In the genomic region with DNA sequence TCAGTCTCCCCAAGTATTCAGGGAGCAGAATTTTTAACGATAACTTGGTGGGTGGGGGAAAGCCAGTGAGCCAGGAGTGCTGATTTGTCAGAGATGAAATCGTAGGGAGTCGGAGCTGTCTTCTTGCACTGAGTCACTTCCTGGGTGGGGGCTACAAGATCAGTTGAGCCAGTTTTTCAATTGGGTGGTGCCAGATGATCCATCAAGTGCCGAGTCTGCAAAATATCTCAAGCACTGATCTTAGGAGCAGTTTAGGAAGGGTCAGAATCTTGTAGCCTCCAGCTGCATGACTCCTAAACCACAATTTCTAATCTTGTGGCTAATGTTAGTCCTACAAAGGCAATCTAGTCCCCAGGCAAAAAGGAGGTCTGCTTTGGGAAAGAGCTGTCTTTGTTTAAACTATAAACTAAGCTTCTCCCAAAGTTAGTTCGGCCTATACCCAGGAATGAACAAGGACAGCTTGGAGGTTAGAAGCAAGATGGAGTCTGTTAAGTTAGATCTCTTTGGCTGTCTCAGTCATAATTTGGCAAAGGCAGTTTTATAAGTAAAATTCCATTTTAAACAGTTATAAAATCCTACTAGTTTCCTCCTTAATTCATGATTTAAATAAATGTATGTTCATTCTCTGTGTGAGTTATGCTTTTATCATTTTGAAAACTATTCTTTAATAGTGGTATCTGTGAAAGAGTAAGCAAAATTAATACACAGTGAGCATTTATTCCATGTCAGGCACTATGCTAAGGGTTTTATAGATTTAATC, we compare ENCODE assay signal across 9 cellular contexts. TPM values are rescaled to one million over a fixed set of nuclear protein-coding genes. Genes with fewer than 3 reads are reported as not detected.
DNase-seq lines count a peak whose midpoint lies in the region; ATAC-seq and TF ChIP-seq lines count a peak whose summit lies in the region.
"Had no signal": no experiment of that assay in that cellular context is flagged by ENCODE, and none has a peak within 500 bp of the region (broad histone marks: within the 10 kb centered on the region; RNA-seq: fewer than 3 reads in every experiment).

No MANE protein-coding gene starts in this region.

- WGBS in spleen, 5 donors: 58 to 80% (median 60%) methylated on average over 5 of the region's 5 CpGs

- H3K4me3 Mint-ChIP-seq in activated CD4-positive, alpha-beta T cell treated with anti-CD3 and anti-CD28 coated beads, Interleukin-2, amount 10 ng/mL, durations not matched to agents 24 days and 14 days: no peak overlapping the region
- H3K4me3 Mint-ChIP-seq: B cell had no signal

- H3K27ac Mint-ChIP-seq in activated CD4-positive, alpha-beta T cell treated with anti-CD3 and anti-CD28 coated beads, Interleukin-2, amount 10 ng/mL, durations not matched to agents 24 days and 14 days: peak overlapping the region; percentile 45
- H3K27ac Mint-ChIP-seq: B cell had no signal

- peaks cover 0 to 12% (median 6%) of the 10 kb centered on the region in 6 donors for H3K4me1 ChIP-seq in spleen

- H3K4me1 Mint-ChIP-seq in activated CD4-positive, alpha-beta T cell treated with anti-CD3 and anti-CD28 coated beads, Interleukin-2, amount 10 ng/mL, durations not matched to agents 24 days and 14 days: peaks cover 28% of the 10 kb centered on the region
- H3K4me1 Mint-ChIP-seq: B cell had no signal

- TF ChIP-seq CTCF in fibroblast of villous mesenchyme (IDR thresholded peaks at IDR 0.05; ENCODE audit: insufficient read depth, low read depth, low read length): no peak
- TF ChIP-seq CTCF in spleen (IDR thresholded peaks at IDR 0.05 in 8 of 11, conservative IDR thresholded peaks at IDR 0.05 in 3 of 11): no peak

- H3K27me3 Mint-ChIP-seq in activated CD4-positive, alpha-beta T cell treated with anti-CD3 and anti-CD28 coated beads, Interleukin-2, amount 10 ng/mL, durations not matched to agents 24 days and 14 days: no peaks in the 10 kb centered on the region
- H3K27me3 Mint-ChIP-seq: B cell had no signal

- intact Hi-C loops in activated CD4-positive, alpha-beta T cell treated with anti-CD3 and anti-CD28 coated beads, Interleukin-2, amount 10 ng/mL, durations not matched to agents 24 days and 14 days (cut with micrococcal nuclease): loop anchor here (1.0 to 5.0 kb wide), 2 partner anchors 53 to 287 kb away; a partner anchor contains a TSS
- intact Hi-C loops in spleen (cut with DNase I; ENCODE audit: low total_unique reads): no loop called here

- no peak for TF ChIP-seq POLR2A in spleen (IDR thresholded peaks at IDR 0.05)

- no peaks in the 10 kb centered on the region for H3K27me3 ChIP-seq in spleen (replicated peaks in 1 of 7)

- peak; percentile 23 to 24 for DNase-seq in activated CD8-positive, alpha-beta memory T cell treated with anti-CD3 and anti-CD28 coated beads for 4 hours (ENCODE audit: low read depth in 2 of 2)
- DNase-seq in activated CD8-positive, alpha-beta memory T cell treated with anti-CD3 and anti-CD28 coated beads for 24 hours: no peak
- peak; percentile 80 for DNase-seq in activated CD4-positive, alpha-beta T cell treated with anti-CD3 and anti-CD28 coated beads, Interleukin-2, amount 10 ng/mL, durations not matched to agents 24 days and 14 days
- peak; percentile 94 for DNase-seq in fibroblast of villous mesenchyme (ENCODE audit: low read depth)
- peak; percentile 68 for DNase-seq in stimulated activated CD8-positive, alpha-beta memory T cell treated with anti-CD3 and anti-CD28 coated beads, Interleukin-4, amount 100 ng/mL, for 48 hours
- no peak for DNase-seq in occipital lobe (lab: John Stamatoyannopoulos, UW)
- no peak for DNase-seq in spleen

- no peaks in the 10 kb centered on the region for H3K36me3 ChIP-seq in spleen

- H3K36me3 Mint-ChIP-seq in activated CD4-positive, alpha-beta T cell treated with anti-CD3 and anti-CD28 coated beads, Interleukin-2, amount 10 ng/mL, durations not matched to agents 24 days and 14 days (ENCODE audit: low read depth): no peaks in the 10 kb centered on the region

- H3K9me3 ChIP-seq in spleen: no peaks in the 10 kb centered on the region

- no peak overlapping the region for H3K27ac ChIP-seq in spleen

- no peak for ATAC-seq in HG03432 (IDR thresholded peaks at IDR 0.05; ENCODE audit: unreplicated experiment)

- H3K9me3 Mint-ChIP-seq in activated CD4-positive, alpha-beta T cell treated with anti-CD3 and anti-CD28 coated beads, Interleukin-2, amount 10 ng/mL, durations not matched to agents 24 days and 14 days: no peaks in the 10 kb centered on the region

- H3K4me3 ChIP-seq in fibroblast of villous mesenchyme (ENCODE audit: low read depth, low read length) (no peak overlapping the region), spleen (no peak overlapping the region)

RNA-seq across cellular contexts. Expression of a gene that starts 51.7 kb away (rescaled TPM):
- total RNA-seq in activated CD4-positive, alpha-beta T cell treated with anti-CD3 and anti-CD28 coated beads, Interleukin-2, amount 10 ng/mL, durations not matched to agents 24 days and 14 days: 79.2 and 79.7 TPM in 2 replicates
- total RNA-seq in fibroblast of villous mesenchyme (71.8 and 129 TPM in 2 replicates), occipital lobe (82.2 TPM), spleen (10 to 100 TPM; 15.7 to 24.6 (median 18.7) TPM)
- polyA plus RNA-seq in spleen: 1 to 10 TPM; 2.9 to 6.2 (median 5.7) TPM

Comparison
In these comparisons a context has a peak if more than half of its experiments do, and no peak if none do; other contexts are left out.
1. DNase-seq: peak in activated CD8-positive, alpha-beta memory T cell treated with anti-CD3 and anti-CD28 coated beads for 4 hours (2 of 2), activated CD4-positive, alpha-beta T cell treated with anti-CD3 and anti-CD28 coated beads, Interleukin-2, amount 10 ng/mL, durations not matched to agents 24 days and 14 days (single experiment), fibroblast of villous mesenchyme (single experiment) and stimulated activated CD8-positive, alpha-beta memory T cell treated with anti-CD3 and anti-CD28 coated beads, Interleukin-4, amount 100 ng/mL, for 48 hours (single experiment); none in activated CD8-positive, alpha-beta memory T cell treated with anti-CD3 and anti-CD28 coated beads for 24 hours (single experiment), occipital lobe (single experiment) and spleen (single experiment).